In genomic region chr4:7192252-7193039, GRCh38 we compare ENCODE assay signal across 8 cellular contexts. TPM values are rescaled to one million over a fixed set of nuclear protein-coding genes. Genes with fewer than 3 reads are reported as not detected.
DNase-seq lines count a peak whose midpoint lies in the region; ATAC-seq and TF ChIP-seq lines count a peak whose summit lies in the region.

SORCS2 (plus strand) TSS chr4:7192538.

- H3K36me3 Mint-ChIP-seq in type B pancreatic cell: no peaks in the 10 kb centered on the region

- H3K4me3 Mint-ChIP-seq in type B pancreatic cell: peak within 1 kb of the TSS; percentile 89

- peak within 1 kb of the TSS; percentile 86 for H3K9ac ChIP-seq in PC-3 (ENCODE audit: low read length)

- POLR2A ChIA-PET in HEK293T (lab: Yijun Ruan, JAX): no interaction called here
- POLR2A ChIA-PET in PC-3 (lab: Charles Lee; ENCODE audit: unreplicated experiment): no interaction called here

- H3K27ac ChIP-seq in PC-3 (ENCODE audit: low read length) (peak within 1 kb of the TSS; percentile 32), osteoblast (ENCODE audit: low read depth, low read length) (no peak within 1 kb of the TSS)

- H3K36me3 ChIP-seq in PC-3 (ENCODE audit: low read depth, low read length) (no peaks in the 10 kb centered on the region), osteoblast (ENCODE audit: insufficient read depth, low read length) (no peaks in the 10 kb centered on the region)

- H3K27me3 ChIP-seq in PC-3 (ENCODE audit: low read length): no peaks in the 10 kb centered on the region
- H3K27me3 ChIP-seq in osteoblast (ENCODE audit: insufficient read depth, low read length): peaks cover 61% of the 10 kb centered on the region

- peak; percentile 83 for ATAC-seq in PC-3
- ATAC-seq in Right ventricle myocardium inferior: peak; percentile 83

- no peaks in the 10 kb centered on the region for H3K9me3 ChIP-seq in PC-3 (ENCODE audit: low read length)
- no peaks in the 10 kb centered on the region for H3K9me3 ChIP-seq in osteoblast (ENCODE audit: low read depth, low read length)

- peaks cover 33% of the 10 kb centered on the region for H3K79me2 ChIP-seq in PC-3 (ENCODE audit: low read length)
- no peaks in the 10 kb centered on the region for H3K79me2 ChIP-seq in osteoblast (ENCODE audit: insufficient read depth, low read length)

- H4K20me1 ChIP-seq in PC-3 (ENCODE audit: low read length) (no peaks in the 10 kb centered on the region), osteoblast (ENCODE audit: insufficient read depth, low read length) (no peaks in the 10 kb centered on the region)

- H3K9me2 ChIP-seq in PC-3 (replicated peaks; ENCODE audit: low read length): no peaks in the 10 kb centered on the region

- peak; percentile 94 for DNase-seq in D341Med (ENCODE audit: low spot score)
- DNase-seq in HEK293T (ENCODE audit: extremely low spot score): peak; percentile 89
- peak; percentile 68 for DNase-seq in PC-3
- DNase-seq in activated naive CD4-positive, alpha-beta T cell treated with anti-CD3 and anti-CD28 coated beads, Interleukin-2, amount 50 U/mL, for 16 hours: peak; percentile 51
- DNase-seq in Right ventricle myocardium inferior (ENCODE audit: missing footprints): no peak
- DNase-seq in osteoblast (ENCODE audit: insufficient read length, low spot score, missing footprints): peak; percentile 98
- DNase-seq in type B pancreatic cell (ENCODE audit: extremely low spot score, unreplicated experiment): peak; percentile 89
- DNase-seq in OCI-M1 (lab: John Stamatoyannopoulos, UW): no peak

- H2AFZ ChIP-seq in PC-3 (ENCODE audit: low read length) (peak within 1 kb of the TSS; percentile 87), osteoblast (ENCODE audit: low read length) (no peak within 1 kb of the TSS)

- H3K27me3 Mint-ChIP-seq in type B pancreatic cell: peaks cover 54% of the 10 kb centered on the region

- TF ChIP-seq CTCF in PC-3 (conservative IDR thresholded peaks at IDR 0.05; ENCODE audit: low read depth, low read length) (peak; percentile 46), osteoblast (IDR thresholded peaks at IDR 0.05; ENCODE audit: extremely low read depth, low read depth, low read length) (peak; percentile 32), type B pancreatic cell (conservative IDR thresholded peaks at IDR 0.05) (peak; percentile 86)

- no peaks in the 10 kb centered on the region for H3K9me3 Mint-ChIP-seq in type B pancreatic cell

- no peak within 1 kb of the TSS for H3K27ac Mint-ChIP-seq in type B pancreatic cell

- H3K4me2 ChIP-seq in PC-3 (ENCODE audit: low read length) (peak within 1 kb of the TSS; percentile 87), osteoblast (ENCODE audit: insufficient read depth, low read length) (peak within 1 kb of the TSS; percentile 51)

- CTCF ChIA-PET in HEK293T (lab: Yijun Ruan, JAX): interaction anchor here (0.6 to 1.2 kb wide), 5 partner anchors 15 to 145 kb away, joined by 3 to 6 read pairs (median 3); no protein-coding TSS in a partner anchor
- CTCF ChIA-PET in PC-3 (lab: Charles Lee): interaction anchor here (1.2 kb wide), 1 partner anchor 103 kb away, joined by 12 read pairs; no protein-coding TSS in a partner anchor

- intact Hi-C loops in PC-3 (cut with micrococcal nuclease): loop anchor here (1.0 kb wide), 1 partner anchor 104 kb away; no protein-coding TSS in a partner anchor
- intact Hi-C loops in Right ventricle myocardium inferior (cut with DNase I): loop anchor here (1.0 to 5.0 kb wide), 5 partner anchors 65 to 525 kb away; no protein-coding TSS in a partner anchor

- H3F3A ChIP-seq in PC-3 (ENCODE audit: low read length, unreplicated experiment): no peaks in the 10 kb centered on the region

- H3K4me1 ChIP-seq in PC-3 (ENCODE audit: insufficient read depth, low read length) (peaks cover 44% of the 10 kb centered on the region), osteoblast (ENCODE audit: insufficient read depth, low read length) (peaks cover 19% of the 10 kb centered on the region)

- H3K4me1 Mint-ChIP-seq in type B pancreatic cell (ENCODE audit: unreplicated experiment): peaks cover 20% of the 10 kb centered on the region

- BruUV-seq in PC-3 (replicated peaks; lab: Mats Ljungman, UMichigan): no TSS peak

- H3K4me3 ChIP-seq in PC-3 (ENCODE audit: low read length) (peak within 1 kb of the TSS; percentile 74), osteoblast (ENCODE audit: insufficient read depth, low read length) (peak within 1 kb of the TSS; percentile 16)

TF ChIP-seq in HEK293T, 16 proteins besides CTCF, POLR2A, EP300 and RAD21:
- TF ChIP-seq HDGF (IDR thresholded peaks at IDR 0.05; ENCODE audit: borderline replicate concordance) (no peak), LEF1 (IDR thresholded peaks at IDR 0.05; ENCODE audit: borderline replicate concordance) (no peak), ARNT (IDR thresholded peaks at IDR 0.05) (no peak), NFRKB (IDR thresholded peaks at IDR 0.05) (no peak), ELF4 (IDR thresholded peaks at IDR 0.05) (no peak), TARDBP (IDR thresholded peaks at IDR 0.05) (no peak), L3MBTL2 (conservative IDR thresholded peaks at IDR 0.05) (no peak), PKNOX1 (IDR thresholded peaks at IDR 0.05) (no peak), FOXA1 (IDR thresholded peaks at IDR 0.05) (no peak), CTBP1 (IDR thresholded peaks at IDR 0.05; ENCODE audit: borderline replicate concordance) (no peak), ZNF384 (IDR thresholded peaks at IDR 0.05) (no peak), BHLHE40 (IDR thresholded peaks at IDR 0.05; ENCODE audit: borderline replicate concordance) (no peak), SUZ12 (IDR thresholded peaks at IDR 0.05) (no peak), SP1 (IDR thresholded peaks at IDR 0.05) (no peak), FOXM1 (IDR thresholded peaks at IDR 0.05; ENCODE audit: borderline replicate concordance) (no peak)

RNA-seq across cellular contexts. Expression of gene SORCS2, which starts in this region (rescaled TPM):
- total RNA-seq in PC-3 (2014; rRNA removed) (4.1 and 6.6 TPM in 2 replicates), Right ventricle myocardium inferior (1.1 TPM), osteoblast (9.0 and 11.5 TPM in 2 replicates), type B pancreatic cell (ENCODE audit: low replicate concordance) (13.4 and 24.0 TPM in 2 replicates)

Comparison
In these comparisons a context has a peak if more than half of its experiments do, and no peak if none do; other contexts are left out.
1. DNase-seq: peak in D341Med (single experiment), HEK293T (single experiment), PC-3 (single experiment), activated naive CD4-positive, alpha-beta T cell treated with anti-CD3 and anti-CD28 coated beads, Interleukin-2, amount 50 U/mL, for 16 hours (single experiment), osteoblast (single experiment) and type B pancreatic cell (single experiment); none in Right ventricle myocardium inferior (single experiment) and OCI-M1 (single experiment).
2. CTCF ChIP-seq: peak in every context shown above with its lines; median percentile 86 in type B pancreatic cell; 46 in PC-3; 32 in osteoblast.